In the genomic region with DNA sequence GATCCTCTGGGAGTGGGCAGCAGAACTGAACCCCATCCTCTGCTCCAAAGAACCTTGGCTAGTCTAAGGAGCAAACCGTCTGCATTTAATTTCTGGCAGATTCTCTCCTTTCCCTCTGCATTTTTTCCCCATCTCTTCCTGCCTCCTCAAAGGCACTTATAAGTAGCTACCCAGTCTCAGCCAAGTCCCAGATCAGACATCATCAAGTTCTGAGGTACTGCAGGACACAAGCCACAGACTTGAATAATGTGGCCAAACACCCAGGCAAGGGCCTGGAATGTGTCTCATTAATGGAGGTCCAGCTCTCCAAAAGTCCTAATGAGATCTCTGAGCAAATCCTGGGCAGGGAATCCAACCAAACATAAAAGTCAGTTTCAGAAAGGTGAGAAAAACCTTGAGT, we compare ENCODE assay signal across 1 cellular context.
TF ChIP-seq lines count a peak whose summit lies in the region.

No MANE protein-coding gene starts in this region.

TF ChIP-seq in GM23338, 12 proteins besides CTCF, POLR2A, EP300 and RAD21 (continued from another document):
- TF ChIP-seq, protein P1, sequence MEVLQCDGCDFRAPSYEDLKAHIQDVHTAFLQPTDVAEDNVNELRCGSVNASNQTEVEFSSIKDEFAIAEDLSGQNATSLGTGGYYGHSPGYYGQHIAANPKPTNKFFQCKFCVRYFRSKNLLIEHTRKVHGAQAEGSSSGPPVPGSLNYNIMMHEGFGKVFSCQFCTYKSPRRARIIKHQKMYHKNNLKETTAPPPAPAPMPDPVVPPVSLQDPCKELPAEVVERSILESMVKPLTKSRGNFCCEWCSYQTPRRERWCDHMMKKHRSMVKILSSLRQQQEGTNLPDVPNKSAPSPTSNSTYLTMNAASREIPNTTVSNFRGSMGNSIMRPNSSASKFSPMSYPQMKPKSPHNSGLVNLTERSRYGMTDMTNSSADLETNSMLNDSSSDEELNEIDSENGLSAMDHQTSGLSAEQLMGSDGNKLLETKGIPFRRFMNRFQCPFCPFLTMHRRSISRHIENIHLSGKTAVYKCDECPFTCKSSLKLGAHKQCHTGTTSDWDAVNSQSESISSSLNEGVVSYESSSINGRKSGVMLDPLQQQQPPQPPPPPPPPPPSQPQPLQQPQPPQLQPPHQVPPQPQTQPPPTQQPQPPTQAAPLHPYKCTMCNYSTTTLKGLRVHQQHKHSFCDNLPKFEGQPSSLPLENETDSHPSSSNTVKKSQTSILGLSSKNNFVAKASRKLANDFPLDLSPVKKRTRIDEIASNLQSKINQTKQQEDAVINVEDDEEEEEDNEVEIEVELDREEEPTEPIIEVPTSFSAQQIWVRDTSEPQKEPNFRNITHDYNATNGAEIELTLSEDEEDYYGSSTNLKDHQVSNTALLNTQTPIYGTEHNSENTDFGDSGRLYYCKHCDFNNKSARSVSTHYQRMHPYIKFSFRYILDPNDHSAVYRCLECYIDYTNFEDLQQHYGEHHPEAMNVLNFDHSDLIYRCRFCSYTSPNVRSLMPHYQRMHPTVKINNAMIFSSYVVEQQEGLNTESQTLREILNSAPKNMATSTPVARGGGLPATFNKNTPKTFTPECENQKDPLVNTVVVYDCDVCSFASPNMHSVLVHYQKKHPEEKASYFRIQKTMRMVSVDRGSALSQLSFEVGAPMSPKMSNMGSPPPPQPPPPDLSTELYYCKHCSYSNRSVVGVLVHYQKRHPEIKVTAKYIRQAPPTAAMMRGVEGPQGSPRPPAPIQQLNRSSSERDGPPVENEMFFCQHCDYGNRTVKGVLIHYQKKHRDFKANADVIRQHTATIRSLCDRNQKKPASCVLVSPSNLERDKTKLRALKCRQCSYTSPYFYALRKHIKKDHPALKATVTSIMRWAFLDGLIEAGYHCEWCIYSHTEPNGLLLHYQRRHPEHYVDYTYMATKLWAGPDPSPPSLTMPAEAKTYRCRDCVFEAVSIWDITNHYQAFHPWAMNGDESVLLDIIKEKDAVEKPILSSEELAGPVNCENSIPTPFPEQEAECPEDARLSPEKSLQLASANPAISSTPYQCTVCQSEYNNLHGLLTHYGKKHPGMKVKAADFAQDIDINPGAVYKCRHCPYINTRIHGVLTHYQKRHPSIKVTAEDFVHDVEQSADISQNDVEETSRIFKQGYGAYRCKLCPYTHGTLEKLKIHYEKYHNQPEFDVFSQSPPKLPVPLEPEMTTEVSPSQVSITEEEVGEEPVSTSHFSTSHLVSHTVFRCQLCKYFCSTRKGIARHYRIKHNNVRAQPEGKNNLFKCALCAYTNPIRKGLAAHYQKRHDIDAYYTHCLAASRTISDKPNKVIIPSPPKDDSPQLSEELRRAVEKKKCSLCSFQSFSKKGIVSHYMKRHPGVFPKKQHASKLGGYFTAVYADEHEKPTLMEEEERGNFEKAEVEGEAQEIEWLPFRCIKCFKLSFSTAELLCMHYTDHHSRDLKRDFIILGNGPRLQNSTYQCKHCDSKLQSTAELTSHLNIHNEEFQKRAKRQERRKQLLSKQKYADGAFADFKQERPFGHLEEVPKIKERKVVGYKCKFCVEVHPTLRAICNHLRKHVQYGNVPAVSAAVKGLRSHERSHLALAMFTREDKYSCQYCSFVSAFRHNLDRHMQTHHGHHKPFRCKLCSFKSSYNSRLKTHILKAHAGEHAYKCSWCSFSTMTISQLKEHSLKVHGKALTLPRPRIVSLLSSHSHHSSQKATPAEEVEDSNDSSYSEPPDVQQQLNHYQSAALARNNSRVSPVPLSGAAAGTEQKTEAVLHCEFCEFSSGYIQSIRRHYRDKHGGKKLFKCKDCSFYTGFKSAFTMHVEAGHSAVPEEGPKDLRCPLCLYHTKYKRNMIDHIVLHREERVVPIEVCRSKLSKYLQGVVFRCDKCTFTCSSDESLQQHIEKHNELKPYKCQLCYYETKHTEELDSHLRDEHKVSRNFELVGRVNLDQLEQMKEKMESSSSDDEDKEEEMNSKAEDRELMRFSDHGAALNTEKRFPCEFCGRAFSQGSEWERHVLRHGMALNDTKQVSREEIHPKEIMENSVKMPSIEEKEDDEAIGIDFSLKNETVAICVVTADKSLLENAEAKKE (CRISPR knock-in tag; IDR thresholded peaks at IDR 0.05): no peak
